In genomic region chr20:62356143-62356947, GRCh38 we compare ENCODE assay signal across 11 cellular contexts. TPM values are rescaled to one million over a fixed set of nuclear protein-coding genes. Genes with fewer than 3 reads are reported as not detected.
DNase-seq lines count a peak whose midpoint lies in the region; ATAC-seq and TF ChIP-seq lines count a peak whose summit lies in the region.
"Had no signal": no experiment of that assay in that cellular context is flagged by ENCODE, and none has a peak within 500 bp of the region (broad histone marks: within the 10 kb centered on the region; RNA-seq: fewer than 3 reads in every experiment).

No MANE protein-coding gene starts in this region.

- TF ChIP-seq CTCF in HEK293 (tag by site-specific recombination; IDR thresholded peaks at IDR 0.05) = no peak
- no peak for TF ChIP-seq CTCF in brain microvascular endothelial cell (IDR thresholded peaks at IDR 0.05; ENCODE audit: low read depth, low read length, missing control alignments)
- no peak for TF ChIP-seq CTCF in liver (IDR thresholded peaks at IDR 0.05; ENCODE audit: low read depth, low read length, missing input control)
- no peak for TF ChIP-seq CTCF in spleen (IDR thresholded peaks at IDR 0.05 in 8 of 11, conservative IDR thresholded peaks at IDR 0.05 in 3 of 11)

- no peaks in the 10 kb centered on the region for H3K36me3 Mint-ChIP-seq in stimulated activated effector memory CD8-positive, alpha-beta T cell treated with anti-CD3 and anti-CD28 coated beads, Interleukin-12 subunit alpha, Interleukin-12 subunit beta, amount 100 ng/mL, for 72 hours
- H3K36me3 Mint-ChIP-seq: activated CD8-positive, alpha-beta memory T cell treated with anti-CD3 and anti-CD28 coated beads, Interleukin-2, amount 10 ng/mL, durations not matched to agents 7 days and 5 days had no signal

- intact Hi-C loops in spleen (cut with DNase I; ENCODE audit: low total_unique reads) = no loop called here

- H3K9me3 ChIP-seq in HEK293 (ENCODE audit: control insufficient read depth, insufficient read depth, low read depth, low read length) (no peaks in the 10 kb centered on the region), liver (ENCODE audit: control insufficient read depth in 4 of 4, low read length in 3 of 4) (no peaks in the 10 kb centered on the region), spleen (no peaks in the 10 kb centered on the region)
- H3K9me3 ChIP-seq: MG63 had no signal

- POLR2A ChIA-PET in HEK293 (lab: Yijun Ruan, JAX) = interaction anchor here (1.2 to 2.0 kb wide), 3 partner anchors 9 to 30 kb away, joined by 3 to 8 read pairs (median 7); partner anchors contain the start of genes LAMA5 and RPS21

- no peaks in the 10 kb centered on the region for H3K9me3 Mint-ChIP-seq in stimulated activated effector memory CD8-positive, alpha-beta T cell treated with anti-CD3 and anti-CD28 coated beads, Interleukin-12 subunit alpha, Interleukin-12 subunit beta, amount 100 ng/mL, for 72 hours

- no peak overlapping the region for H3K4me3 Mint-ChIP-seq in stimulated activated effector memory CD8-positive, alpha-beta T cell treated with anti-CD3 and anti-CD28 coated beads, Interleukin-12 subunit alpha, Interleukin-12 subunit beta, amount 100 ng/mL, for 72 hours
- H3K4me3 Mint-ChIP-seq: activated CD8-positive, alpha-beta memory T cell treated with anti-CD3 and anti-CD28 coated beads, Interleukin-2, amount 10 ng/mL, durations not matched to agents 7 days and 5 days had no signal

- ATAC-seq in stimulated activated effector memory CD8-positive, alpha-beta T cell treated with anti-CD3 and anti-CD28 coated beads, Interleukin-12 subunit alpha, Interleukin-12 subunit beta, amount 100 ng/mL, for 72 hours = no peak
- ATAC-seq in HG03095 (IDR thresholded peaks at IDR 0.05; ENCODE audit: unreplicated experiment) = no peak
- ATAC-seq: activated CD8-positive, alpha-beta memory T cell treated with anti-CD3 and anti-CD28 coated beads, Interleukin-2, amount 10 ng/mL, durations not matched to agents 7 days and 5 days had no signal

- TF ChIP-seq RAD21 in liver (IDR thresholded peaks at IDR 0.05) = no peak

- no peak overlapping the region for H3K4me3 ChIP-seq in HEK293 (ENCODE audit: low read depth, low read length)
- no peak overlapping the region for H3K4me3 ChIP-seq in brain microvascular endothelial cell (ENCODE audit: low read depth, low read length)
- no peak overlapping the region for H3K4me3 ChIP-seq in liver (ENCODE audit: low read depth in 1 of 3, low read length in 3 of 3)
- H3K4me3 ChIP-seq in spleen = peak overlapping the region in 2 of 8 donors; percentile 3 to 40
- H3K4me3 ChIP-seq: MG63 had no signal

- in situ Hi-C loops in brain microvascular endothelial cell (cut with HindIII; ENCODE audit: low pct_ligation_motif_present, low sequenced_read_pairs) = no loop called here

- CTCF ChIA-PET in HEK293 (lab: Yijun Ruan, JAX) = interaction anchor here (1.9 kb wide), 1 partner anchor 8 kb away, joined by 6 read pairs; no protein-coding TSS in a partner anchor

- H3K9ac ChIP-seq in liver (ENCODE audit: low read depth in 1 of 2, low read length in 2 of 2) = peak overlapping the region in 1 of 2 donors; percentile 59

- TF ChIP-seq POLR2A in spleen (IDR thresholded peaks at IDR 0.05) = no peak

- 59% methylated on average over 34 of the region's 34 CpGs for WGBS in liver
- WGBS in spleen, 5 donors = 45 to 63% (median 59%) methylated on average over 32 to 34 of the region's 34 CpGs

- H3K27ac Mint-ChIP-seq in stimulated activated effector memory CD8-positive, alpha-beta T cell treated with anti-CD3 and anti-CD28 coated beads, Interleukin-12 subunit alpha, Interleukin-12 subunit beta, amount 100 ng/mL, for 72 hours = no peak overlapping the region
- H3K27ac Mint-ChIP-seq: activated CD8-positive, alpha-beta memory T cell treated with anti-CD3 and anti-CD28 coated beads, Interleukin-2, amount 10 ng/mL, durations not matched to agents 7 days and 5 days had no signal

- H3K4me1 ChIP-seq in HEK293 (ENCODE audit: control insufficient read depth, insufficient read depth, low read length) = peaks cover 2% of the 10 kb centered on the region; the same call in 1 of the 2 replicates
- peaks cover 56 to 78% (median 65%) of the 10 kb centered on the region in 4 donors for H3K4me1 ChIP-seq in liver (ENCODE audit: control insufficient read depth in 4 of 4, insufficient read depth in 4 of 4, low read length in 3 of 4)
- H3K4me1 ChIP-seq in spleen = peaks cover 26 to 78% (median 55%) of the 10 kb centered on the region in 6 donors

- no peaks in the 10 kb centered on the region for H3K4me1 Mint-ChIP-seq in stimulated activated effector memory CD8-positive, alpha-beta T cell treated with anti-CD3 and anti-CD28 coated beads, Interleukin-12 subunit alpha, Interleukin-12 subunit beta, amount 100 ng/mL, for 72 hours
- H3K4me1 Mint-ChIP-seq: activated CD8-positive, alpha-beta memory T cell treated with anti-CD3 and anti-CD28 coated beads, Interleukin-2, amount 10 ng/mL, durations not matched to agents 7 days and 5 days had no signal

- H3K27ac ChIP-seq in HEK293 (ENCODE audit: extremely low read depth, low read depth, low read length) = 0 out of 2 replicates have a peak overlapping the region, but pooled peaks have one; percentile 4
- peak overlapping the region; percentile 75 for H3K27ac ChIP-seq in brain microvascular endothelial cell
- H3K27ac ChIP-seq in liver (ENCODE audit: low read depth in 1 of 2, low read length in 2 of 2) = peak overlapping the region; percentile 82 to 86
- peak overlapping the region; percentile 53 to 87 (median 79) for H3K27ac ChIP-seq in spleen

- DNase-seq in brain microvascular endothelial cell (no peak), spleen (no peak), NCI-H146 (lab: John Stamatoyannopoulos, UW) (no peak), SW 1271 (lab: John Stamatoyannopoulos, UW) (no peak)
- no peak for DNase-seq in stimulated activated effector memory CD8-positive, alpha-beta T cell treated with anti-CD3 and anti-CD28 coated beads, Interleukin-12 subunit alpha, Interleukin-12 subunit beta, amount 100 ng/mL, for 72 hours (ENCODE audit: low spot score in 2 of 2)
- DNase-seq: activated CD8-positive, alpha-beta memory T cell treated with anti-CD3 and anti-CD28 coated beads, Interleukin-2, amount 10 ng/mL, durations not matched to agents 7 days and 5 days; DND-41 had no signal

- H3K27me3 ChIP-seq in brain microvascular endothelial cell (replicated peaks) (no peaks in the 10 kb centered on the region), liver (ENCODE audit: control insufficient read depth in 4 of 4, insufficient read depth in 4 of 4, low read length in 3 of 4) (no peaks in the 10 kb centered on the region), spleen (replicated peaks in 1 of 7) (peaks cover 0 to 6% (median 0%) of the 10 kb centered on the region in 7 donors)
- H3K27me3 ChIP-seq: MG63 had no signal

- peaks cover 0 to 33% of the 10 kb centered on the region in 2 experiments; a peak in 1 of 3 replicates for H3K36me3 ChIP-seq in HEK293 (ENCODE audit: control insufficient read depth in 2 of 2, insufficient read depth in 1 of 2, low read length in 2 of 2)
- H3K36me3 ChIP-seq in brain microvascular endothelial cell (replicated peaks) = peaks cover 15% of the 10 kb centered on the region
- H3K36me3 ChIP-seq in liver (ENCODE audit: control insufficient read depth in 4 of 4, insufficient read depth in 3 of 4, low read depth in 1 of 4, low read length in 3 of 4) = peaks cover 0 to 3% (median under 1%) of the 10 kb centered on the region in 4 donors
- H3K36me3 ChIP-seq in spleen = peaks cover 0 to 27% (median 3%) of the 10 kb centered on the region in 6 donors

TF ChIP-seq in HEK293, 187 proteins besides CTCF, POLR2A, EP300 and RAD21:
- TF ChIP-seq GLIS1 (tag by site-specific recombination; IDR thresholded peaks at IDR 0.05) = peak; percentile 87
- TF ChIP-seq ZNF596 (tag by site-specific recombination; IDR thresholded peaks at IDR 0.05) = no peak
- peak; percentile 54 for TF ChIP-seq ZIC2 (tag by site-specific recombination; IDR thresholded peaks at IDR 0.05)
- peak; percentile 43 for TF ChIP-seq GLIS2 (tag by site-specific recombination; IDR thresholded peaks at IDR 0.05)

TF ChIP-seq in liver, 16 proteins besides CTCF, POLR2A, EP300 and RAD21 (continues in another document):
- no peak for TF ChIP-seq GABPA (IDR thresholded peaks at IDR 0.05 in 1 of 2, conservative IDR thresholded peaks at IDR 0.05 in 1 of 2)

RNA-seq across cellular contexts. Expression of gene LAMA5, which starts 10.8 kb away (rescaled TPM):
- total RNA-seq in liver = 10 to 100 TPM in 1 of 2 donors, 1 to 10 TPM in 1; 3.6 to 40.2 TPM
- polyA plus RNA-seq in liver = 10 to 100 TPM; 13.4 to 13.9 TPM
- 100 to 1,000 TPM in 4 of 7 donors, 10 to 100 TPM in 3; 69.8 to 203 (median 108) TPM for total RNA-seq in spleen
- 100 to 1,000 TPM in 2 of 3 donors, 10 to 100 TPM in 1; 46.5 to 266 (median 128) TPM for polyA plus RNA-seq in spleen

RNA-seq across cellular contexts. Expression of gene RPS21, which starts 30.6 kb away (rescaled TPM):
- total RNA-seq in liver = 100 to 1,000 TPM; 378 to 499 TPM
- polyA plus RNA-seq in liver = 1,000 to 10,000 TPM in 1 of 2 donors, 100 to 1,000 TPM in 1; 278 to 1,588 TPM
- 1,000 to 10,000 TPM; 1,168 to 3,909 (median 1,666) TPM for total RNA-seq in spleen
- polyA plus RNA-seq in spleen = over 10,000 TPM in 2 of 3 donors, 1,000 to 10,000 TPM in 1; 9,792 to 11,722 (median 10,372) TPM

RNA-seq across cellular contexts. Expression of gene CABLES2, which starts 50.7 kb away (rescaled TPM):
- total RNA-seq in liver (1 to 10 TPM; 2.0 to 3.2 TPM), spleen (1 to 10 TPM; 3.9 to 5.9 (median 4.1) TPM)
- polyA plus RNA-seq in liver (1 to 10 TPM in 1 of 2 donors, under 1 TPM in 1; 0.92 to 2.0 TPM), spleen (1 to 10 TPM; 2.0 to 2.7 (median 2.4) TPM)

RNA-seq across cellular contexts. Expression of gene ADRM1, which starts 53.5 kb away (rescaled TPM):
- total RNA-seq in liver (10 to 100 TPM; 45.3 to 70.9 TPM), spleen (100 to 1,000 TPM in 2 of 7 donors, 10 to 100 TPM in 5; 67.1 to 112 (median 82.3) TPM)
- polyA plus RNA-seq in liver (10 to 100 TPM; 83.8 to 91.0 TPM), spleen (10 to 100 TPM; 60.5 to 95.6 (median 74.7) TPM)

Comparison
In these comparisons a context has a peak if more than half of its experiments do, and no peak if none do; other contexts are left out.
1. H3K27ac ChIP-seq: peak in every context shown above with its lines; median percentile 84 in liver; 79 in spleen; 75 in brain microvascular endothelial cell; 4 in HEK293.